24 cellular contexts compared by ENCODE assay signal in the genomic region with DNA sequence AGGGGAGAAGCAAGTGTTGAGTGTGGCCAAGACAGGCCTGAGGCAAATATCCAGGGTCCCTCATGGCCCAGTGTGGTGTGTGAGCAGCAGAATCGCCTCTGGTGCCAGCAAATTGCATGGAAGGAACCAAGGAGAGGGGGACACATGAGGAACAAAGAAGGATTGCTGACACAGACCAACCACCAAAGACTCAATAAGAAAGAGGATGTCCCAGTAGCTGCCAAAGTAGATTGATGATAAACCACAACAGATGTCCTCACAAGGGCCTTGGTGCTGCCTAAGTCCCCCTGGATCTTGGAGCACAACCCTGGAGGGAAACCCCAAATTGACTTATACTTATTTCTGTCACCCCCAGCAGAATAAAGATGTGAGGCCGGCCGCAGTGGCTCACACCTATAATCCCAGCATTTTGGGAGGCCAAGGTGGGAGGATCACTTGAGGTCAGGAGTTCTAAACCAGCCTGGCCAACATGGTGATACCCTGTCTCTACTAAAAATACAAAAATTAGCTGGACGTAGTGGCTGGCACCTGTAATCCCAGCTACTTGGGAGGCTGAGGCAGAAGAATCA. TPM values are rescaled to one million over a fixed set of nuclear protein-coding genes. Genes with fewer than 3 reads are reported as not detected.
"Had no signal": no experiment of that assay in that cellular context is flagged by ENCODE, and none has a peak within 500 bp of the region (broad histone marks: within the 10 kb centered on the region; RNA-seq: fewer than 3 reads in every experiment).

No MANE protein-coding gene starts in this region.

- DNase-seq: activated CD4-positive, alpha-beta T cell treated with anti-CD3 and anti-CD28 coated beads, Interleukin-2, amount 50 U/mL, for 4 hours; activated CD8-positive, alpha-beta memory T cell treated with anti-CD3 and anti-CD28 coated beads for 24 hours; activated CD8-positive, alpha-beta memory T cell treated with anti-CD3 and anti-CD28 coated beads, Interleukin-2, amount 50 U/mL, for 4 hours; activated T-cell treated with anti-CD3 and anti-CD28 coated beads, Interleukin-2, amount 50 U/mL, for 24 hours; aorta; brain microvascular endothelial cell; central memory CD4-positive, alpha-beta T cell; effector memory CD4-positive, alpha-beta T cell; foreskin melanocyte; hypothalamus; naive thymus-derived CD4-positive, alpha-beta T cell; stimulated activated CD4-positive, alpha-beta T cell treated with anti-CD3 and anti-CD28 coated beads, Interleukin-1b, Interleukin-23, amount 100 ng/mL, for 48 hours; T-helper 9 cell had no signal

- ATAC-seq: activated naive CD4-positive, alpha-beta T cell treated with anti-CD3 and anti-CD28 coated beads, Interleukin-2, amount 50 U/mL, for 72 hours; activated T-helper 17 cell treated with anti-CD3 and anti-CD28 coated beads, Interleukin-2, amount 50 U/mL, for 72 hours; esophagus mucosa; naive thymus-derived CD4-positive, alpha-beta T cell; WTC11 had no signal

- H3K27ac ChIP-seq: brain microvascular endothelial cell, prostate gland, suprapubic skin, tibial nerve had no signal

- H3K4me3 ChIP-seq: prostate gland, suprapubic skin, tibial nerve had no signal

- H3K4me1 ChIP-seq: prostate gland, suprapubic skin had no signal

- H3K4me1 Mint-ChIP-seq: activated T-helper 17 cell treated with anti-CD3 and anti-CD28 coated beads, Interleukin-2, amount 50 U/mL, for 72 hours; memory B cell had no signal

- H3K4me3 Mint-ChIP-seq: activated T-cell treated with anti-CD3 and anti-CD28 coated beads, Interleukin-2, amount 50 U/mL, for 24 hours; activated T-helper 17 cell treated with anti-CD3 and anti-CD28 coated beads, Interleukin-2, amount 50 U/mL, for 72 hours; memory B cell; naive thymus-derived CD4-positive, alpha-beta T cell; neural crest cell; stimulated activated naive CD8-positive, alpha-beta T cell treated with anti-CD3 and anti-CD28 coated beads, Interleukin-15, Interleukin-2, amounts not matched to agents 100 ng/mL and 50 ng/mL, for 24 hours; WTC11 had no signal

- H3K9me3 Mint-ChIP-seq: activated naive CD4-positive, alpha-beta T cell treated with anti-CD3 and anti-CD28 coated beads, Interleukin-2, amount 50 U/mL, for 72 hours; activated T-cell treated with anti-CD3 and anti-CD28 coated beads, Interleukin-2, amount 50 U/mL, for 24 hours; activated T-helper 17 cell treated with anti-CD3 and anti-CD28 coated beads, Interleukin-2, amount 50 U/mL, for 72 hours; neural crest cell; stimulated activated naive CD8-positive, alpha-beta T cell treated with anti-CD3 and anti-CD28 coated beads, Interleukin-15, Interleukin-2, amounts not matched to agents 100 ng/mL and 50 ng/mL, for 24 hours had no signal

- H3K27ac Mint-ChIP-seq: activated T-cell treated with anti-CD3 and anti-CD28 coated beads, Interleukin-2, amount 50 U/mL, for 24 hours; activated T-helper 17 cell treated with anti-CD3 and anti-CD28 coated beads, Interleukin-2, amount 50 U/mL, for 72 hours; memory B cell; naive thymus-derived CD4-positive, alpha-beta T cell; stimulated activated naive CD8-positive, alpha-beta T cell treated with anti-CD3 and anti-CD28 coated beads, Interleukin-15, Interleukin-2, amounts not matched to agents 100 ng/mL and 50 ng/mL, for 24 hours; WTC11 had no signal

- H3K27me3 Mint-ChIP-seq: activated T-cell treated with anti-CD3 and anti-CD28 coated beads, Interleukin-2, amount 50 U/mL, for 24 hours; stimulated activated naive CD8-positive, alpha-beta T cell treated with anti-CD3 and anti-CD28 coated beads, Interleukin-15, Interleukin-2, amounts not matched to agents 100 ng/mL and 50 ng/mL, for 24 hours had no signal

- H3K36me3 Mint-ChIP-seq: activated naive CD4-positive, alpha-beta T cell treated with anti-CD3 and anti-CD28 coated beads, Interleukin-2, amount 50 U/mL, for 72 hours had no signal

- H3K36me3 ChIP-seq: brain microvascular endothelial cell, prostate gland, suprapubic skin, tibial nerve had no signal

- H3K27me3 ChIP-seq: brain microvascular endothelial cell, suprapubic skin, tibial nerve had no signal

- H3K9me3 ChIP-seq: prostate gland, suprapubic skin, tibial nerve had no signal

RNA-seq across cellular contexts. Expression of a gene that starts 10.6 kb away (rescaled TPM):
- total RNA-seq: endothelial cell of umbilical vein had no signal
